13 cellular contexts compared by ENCODE assay signal in genomic region chr2:233356546-233357308, GRCh38. TPM values are rescaled to one million over a fixed set of nuclear protein-coding genes. Genes with fewer than 3 reads are reported as not detected.
DNase-seq lines count a peak whose midpoint lies in the region; ATAC-seq and TF ChIP-seq lines count a peak whose summit lies in the region.
"Had no signal": no experiment of that assay in that cellular context is flagged by ENCODE, and none has a peak within 500 bp of the region (broad histone marks: within the 10 kb centered on the region; RNA-seq: fewer than 3 reads in every experiment).

No MANE protein-coding gene starts in this region.

- H3K4me2 ChIP-seq in mesenchymal stem cell (ENCODE audit: low read length, poor library complexity, severe bottlenecking) = no peak overlapping the region

- no peak overlapping the region for H3K18ac ChIP-seq in mesenchymal stem cell (ENCODE audit: low read depth in 1 of 2, low read length in 2 of 2)

- no peak overlapping the region for H2BK5ac ChIP-seq in mesenchymal stem cell (ENCODE audit: low read depth, low read length, poor library complexity, severe bottlenecking)

- intact Hi-C loops in left lung (cut with DNase I) (no loop called here), dorsolateral prefrontal cortex (cut with DNase I) (loop anchor here (5.0 to 10.0 kb wide), 3 partner anchors 72 to 102 kb away; partner anchors contain the start of gene ATG16L1 (in 1 of the 2))

- no peak overlapping the region for H3K4ac ChIP-seq in mesenchymal stem cell (ENCODE audit: low read depth in 1 of 2, low read length in 2 of 2)

- no peaks in the 10 kb centered on the region for H3K9me3 ChIP-seq in left lung
- H3K9me3 ChIP-seq in mesenchymal stem cell (ENCODE audit: control insufficient read depth, low read length) = no peaks in the 10 kb centered on the region

- no peak for ATAC-seq in activated naive CD4-positive, alpha-beta T cell treated with anti-CD3 and anti-CD28 coated beads, Interleukin-2, amount 50 U/mL, for 72 hours
- ATAC-seq in left lung = peak; percentile 32
- ATAC-seq: right cardiac atrium had no signal

- H3K27me3 ChIP-seq in left lung = no peaks in the 10 kb centered on the region
- H3K27me3 ChIP-seq in mesenchymal stem cell (ENCODE audit: control insufficient read depth in 1 of 2, insufficient read depth in 1 of 2, low read length in 2 of 2) = no peaks in the 10 kb centered on the region
- H3K27me3 ChIP-seq in H7 (ENCODE audit: control insufficient read depth, insufficient read depth, low read length) = peaks cover 21% of the 10 kb centered on the region
- H3K27me3 ChIP-seq in dorsolateral prefrontal cortex = no peaks in the 10 kb centered on the region

- H2BK15ac ChIP-seq in mesenchymal stem cell (ENCODE audit: low read depth, poor library complexity, severe bottlenecking) = no peak overlapping the region

- no peak overlapping the region for H2AFZ ChIP-seq in mesenchymal stem cell (ENCODE audit: low read depth, low read length)

- H3K27ac ChIP-seq in left lung (peak overlapping the region in 1 of 2 donors; percentile 68), mesenchymal stem cell (ENCODE audit: low read length, poor library complexity, severe bottlenecking) (no peak overlapping the region), dorsolateral prefrontal cortex (peak overlapping the region in 13 of 59 donors; percentile 7 to 79 (median 20))

- no peak overlapping the region for H4K91ac ChIP-seq in mesenchymal stem cell (ENCODE audit: low read length)

- TF ChIP-seq CTCF in left lung (IDR thresholded peaks at IDR 0.05) (no peak), dorsolateral prefrontal cortex (IDR thresholded peaks at IDR 0.05 in 54 of 56, conservative IDR thresholded peaks at IDR 0.05 in 2 of 56; ENCODE audit: low read depth in 1 of 56, partially characterized antibody in 56 of 56) (no peak)

- H3K27ac Mint-ChIP-seq in activated naive CD4-positive, alpha-beta T cell treated with anti-CD3 and anti-CD28 coated beads, Interleukin-2, amount 10 ng/mL, durations not matched to agents 7 days and 5 days = no peak overlapping the region
- no peak overlapping the region for H3K27ac Mint-ChIP-seq in activated naive CD4-positive, alpha-beta T cell treated with anti-CD3 and anti-CD28 coated beads, Interleukin-2, amount 50 U/mL, for 72 hours

- H3K14ac ChIP-seq in mesenchymal stem cell (ENCODE audit: low read length in 2 of 2) = no peak overlapping the region

- no peak overlapping the region for H4K8ac ChIP-seq in mesenchymal stem cell (ENCODE audit: low read length)

- CTCF ChIA-PET in activated naive CD4-positive, alpha-beta T cell treated with anti-CD3 and anti-CD28 coated beads, Interleukin-2, amount 10 ng/mL, durations not matched to agents 7 days and 5 days (lab: Charles Lee) = interaction anchor here (0.6 to 1.4 kb wide), 6 partner anchors 14 to 91 kb away, joined by 3 to 4 read pairs (median 4); no protein-coding TSS in a partner anchor

- peaks cover 71% of the 10 kb centered on the region for H3K4me1 Mint-ChIP-seq in activated naive CD4-positive, alpha-beta T cell treated with anti-CD3 and anti-CD28 coated beads, Interleukin-2, amount 10 ng/mL, durations not matched to agents 7 days and 5 days

- H2BK12ac ChIP-seq in mesenchymal stem cell (ENCODE audit: low read length in 2 of 2) = no peak overlapping the region

- H3K9ac ChIP-seq in mesenchymal stem cell (ENCODE audit: low read length) = no peak overlapping the region

- peaks cover 43% of the 10 kb centered on the region for H3K79me1 ChIP-seq in mesenchymal stem cell (replicated peaks; ENCODE audit: low read length, poor library complexity, severe bottlenecking)

- peak overlapping the region; percentile 81 for H3K4me3 Mint-ChIP-seq in activated naive CD4-positive, alpha-beta T cell treated with anti-CD3 and anti-CD28 coated beads, Interleukin-2, amount 10 ng/mL, durations not matched to agents 7 days and 5 days

- H2BK120ac ChIP-seq in mesenchymal stem cell (ENCODE audit: low read depth, low read length) = no peak overlapping the region

- H3K36me3 ChIP-seq in left lung (no peaks in the 10 kb centered on the region), mesenchymal stem cell (ENCODE audit: control insufficient read depth in 1 of 2, insufficient read depth in 2 of 2, low read depth in 1 of 2, low read length in 2 of 2) (no peaks in the 10 kb centered on the region), H7 (replicated peaks; ENCODE audit: control insufficient read depth, insufficient read depth, low read length) (no peaks in the 10 kb centered on the region)

- WGBS in mesenchymal stem cell = 93% methylated on average over 3 of the region's 4 CpGs

- H3K4me3 ChIP-seq in left lung (peak overlapping the region in 1 of 2 donors; percentile 65), mesenchymal stem cell (ENCODE audit: insufficient read depth in 1 of 2, low read depth in 1 of 2, low read length in 2 of 2) (no peak overlapping the region), H7 (ENCODE audit: insufficient read depth, low read depth, low read length) (no peak overlapping the region), dorsolateral prefrontal cortex (peak overlapping the region in 26 of 59 donors; percentile 2 to 83 (median 68))

- H3K27me3 Mint-ChIP-seq in activated naive CD4-positive, alpha-beta T cell treated with anti-CD3 and anti-CD28 coated beads, Interleukin-2, amount 10 ng/mL, durations not matched to agents 7 days and 5 days = peaks cover 18% of the 10 kb centered on the region

- TF ChIP-seq POLR2A in Raji (IDR thresholded peaks at IDR 0.05; ENCODE audit: insufficient read depth, low read depth, low read length) = 0 out of 2 replicates have a peak, but pooled peaks have one; percentile 15

- DNase-seq in activated naive CD4-positive, alpha-beta T cell treated with anti-CD3 and anti-CD28 coated beads, Interleukin-2, amount 10 ng/mL, durations not matched to agents 7 days and 5 days = no peak
- DNase-seq in activated naive CD4-positive, alpha-beta T cell treated with anti-CD3 and anti-CD28 coated beads, Interleukin-2, amount 50 U/mL, for 72 hours (ENCODE audit: low spot score in 2 of 2) = no peak
- no peak for DNase-seq in left lung
- peak; percentile 50 for DNase-seq in superior temporal gyrus (ENCODE audit: extremely low spot score)
- no peak for DNase-seq in mesenchymal stem cell
- DNase-seq in H7 = no peak
- no peak for DNase-seq in dorsolateral prefrontal cortex
- DNase-seq: activated CD4-positive, alpha-beta T cell treated with anti-CD3 and anti-CD28 coated beads for 4 hours; C1 segment of cervical spinal cord; KBM-7 had no signal

- no peak overlapping the region for H2AK5ac ChIP-seq in mesenchymal stem cell (ENCODE audit: low read length, severe bottlenecking)

- H3K23ac ChIP-seq in mesenchymal stem cell (ENCODE audit: low read length in 2 of 2) = no peak overlapping the region

- H3K9me3 Mint-ChIP-seq in activated naive CD4-positive, alpha-beta T cell treated with anti-CD3 and anti-CD28 coated beads, Interleukin-2, amount 10 ng/mL, durations not matched to agents 7 days and 5 days = no peaks in the 10 kb centered on the region
- no peaks in the 10 kb centered on the region for H3K9me3 Mint-ChIP-seq in activated naive CD4-positive, alpha-beta T cell treated with anti-CD3 and anti-CD28 coated beads, Interleukin-2, amount 50 U/mL, for 72 hours

- H3K4me1 ChIP-seq in left lung (peaks cover 13 to 58% of the 10 kb centered on the region in 2 donors), mesenchymal stem cell (ENCODE audit: control insufficient read depth, insufficient read depth, low read depth, low read length) (peaks cover 13% of the 10 kb centered on the region)

- peaks cover 58% of the 10 kb centered on the region for H3K36me3 Mint-ChIP-seq in activated naive CD4-positive, alpha-beta T cell treated with anti-CD3 and anti-CD28 coated beads, Interleukin-2, amount 10 ng/mL, durations not matched to agents 7 days and 5 days
- peaks cover 27 to 43% of the 10 kb centered on the region in 2 donors for H3K36me3 Mint-ChIP-seq in activated naive CD4-positive, alpha-beta T cell treated with anti-CD3 and anti-CD28 coated beads, Interleukin-2, amount 50 U/mL, for 72 hours

RNA-seq across cellular contexts. Expression of gene DGKD, which starts 2.4 kb away (rescaled TPM):
- 10 to 100 TPM; 63.2 to 94.8 TPM for total RNA-seq in activated naive CD4-positive, alpha-beta T cell treated with anti-CD3 and anti-CD28 coated beads, Interleukin-2, amount 50 U/mL, for 72 hours
- 10 to 100 TPM; 87.7 to 98.0 TPM for total RNA-seq in left lung
- polyA plus RNA-seq in mesenchymal stem cell (2013, experiment 1 of 2) = 10.4 TPM
- polyA plus RNA-seq in mesenchymal stem cell (2013, experiment 2 of 2) = 7.8 TPM
- total RNA-seq in H7 (2014; rRNA removed; shearing (Covaris generic)) = 10.3 and 15.9 TPM in 2 replicates
- 10 to 100 TPM; 26.8 to 76.7 (median 50.5) TPM for total RNA-seq in dorsolateral prefrontal cortex

RNA-seq across cellular contexts. Expression of gene SAG, which starts 49.1 kb away (rescaled TPM):
- total RNA-seq in activated naive CD4-positive, alpha-beta T cell treated with anti-CD3 and anti-CD28 coated beads, Interleukin-2, amount 50 U/mL, for 72 hours = under 1 TPM in 1 of 2 donors, not detected in 1; 0.05 TPM
- not detected for total RNA-seq in left lung
- polyA plus RNA-seq in mesenchymal stem cell (2013, experiment 1 of 2) = not detected
- polyA plus RNA-seq in mesenchymal stem cell (2013, experiment 2 of 2) = not detected
- not detected in 2 replicates for total RNA-seq in H7 (2014; rRNA removed; shearing (Covaris generic))
- total RNA-seq in dorsolateral prefrontal cortex = 1 to 10 TPM in 6 of 120 experiments, under 1 TPM in 17, not detected in 97; 0.07 to 3.2 (median 0.61) TPM
- total RNA-seq: cerebellum, right cardiac atrium had no signal
- polyA plus RNA-seq: right cardiac atrium had no signal

Comparison
In these comparisons a context has a peak if more than half of its experiments do, and no peak if none do; other contexts are left out.
1. intact Hi-C loops: an anchor here in dorsolateral prefrontal cortex (5.0 to 10.0 kb wide); none called in left lung.